In genomic region chr19:5037936-5038335, GRCh38 we compare ENCODE assay signal across 20 cellular contexts.
DNase-seq lines count a peak whose midpoint lies in the region; ATAC-seq and TF ChIP-seq lines count a peak whose summit lies in the region.
"Had no signal": no experiment of that assay in that cellular context is flagged by ENCODE, and none has a peak within 500 bp of the region (broad histone marks: within the 10 kb centered on the region; RNA-seq: fewer than 3 reads in every experiment).

No MANE protein-coding gene starts in this region.

- TF ChIP-seq CTCF in cardiac muscle cell (IDR thresholded peaks at IDR 0.05; ENCODE audit: low read depth, low read length) = no peak
- no peak for TF ChIP-seq CTCF in right atrium auricular region (IDR thresholded peaks at IDR 0.05)

- no peaks in the 10 kb centered on the region for H3K27me3 Mint-ChIP-seq in effector memory CD8-positive, alpha-beta T cell
- H3K27me3 Mint-ChIP-seq: activated CD8-positive, alpha-beta memory T cell treated with anti-CD3 and anti-CD28 coated beads, Interleukin-2, amount 10 ng/mL, durations not matched to agents 7 days and 5 days had no signal

- H3K4me3 Mint-ChIP-seq in effector memory CD8-positive, alpha-beta T cell = no peak overlapping the region
- H3K4me3 Mint-ChIP-seq: activated CD8-positive, alpha-beta memory T cell treated with anti-CD3 and anti-CD28 coated beads, Interleukin-2, amount 10 ng/mL, durations not matched to agents 7 days and 5 days; activated naive CD4-positive, alpha-beta T cell treated with anti-CD3 and anti-CD28 coated beads for 36 hours had no signal

- H3K27ac Mint-ChIP-seq in effector memory CD8-positive, alpha-beta T cell = peak overlapping the region; percentile 38 to 63
- H3K27ac Mint-ChIP-seq: activated CD8-positive, alpha-beta memory T cell treated with anti-CD3 and anti-CD28 coated beads, Interleukin-2, amount 10 ng/mL, durations not matched to agents 7 days and 5 days; activated naive CD4-positive, alpha-beta T cell treated with anti-CD3 and anti-CD28 coated beads for 36 hours had no signal

- no peaks in the 10 kb centered on the region for H3K9me3 Mint-ChIP-seq in effector memory CD8-positive, alpha-beta T cell
- H3K9me3 Mint-ChIP-seq: activated naive CD4-positive, alpha-beta T cell treated with anti-CD3 and anti-CD28 coated beads for 36 hours had no signal

- peaks cover 17% of the 10 kb centered on the region for H3K36me3 Mint-ChIP-seq in effector memory CD8-positive, alpha-beta T cell (ENCODE audit: insufficient read depth)

- H3K4me1 Mint-ChIP-seq in effector memory CD8-positive, alpha-beta T cell (ENCODE audit: low read depth in 2 of 2) = peaks cover 9% of the 10 kb centered on the region in 2 donors
- H3K4me1 Mint-ChIP-seq: activated CD8-positive, alpha-beta memory T cell treated with anti-CD3 and anti-CD28 coated beads, Interleukin-2, amount 10 ng/mL, durations not matched to agents 7 days and 5 days had no signal

- H3K36me3 ChIP-seq in cardiac muscle cell (peaks cover 19% of the 10 kb centered on the region), right atrium auricular region (peaks cover 53% of the 10 kb centered on the region)

- no peak for ATAC-seq in effector memory CD8-positive, alpha-beta T cell (replicated peaks)
- ATAC-seq in GM18517 (IDR thresholded peaks at IDR 0.05; ENCODE audit: unreplicated experiment) = no peak

- H3K4me3 ChIP-seq in cardiac muscle cell = no peak overlapping the region
- H3K4me3 ChIP-seq in right atrium auricular region = no peak overlapping the region
- H3K4me3 ChIP-seq: HAP-1, skin epidermis, upper lobe of right lung had no signal

- DNase-seq in cardiac muscle cell (ENCODE audit: low read depth in 1 of 2, low spot score in 1 of 2) = no peak
- DNase-seq in right atrium auricular region (ENCODE audit: low spot score) = no peak
- peak; percentile 68 for DNase-seq in NCI-H510A (lab: John Stamatoyannopoulos, UW)
- no peak for DNase-seq in effector memory CD8-positive, alpha-beta T cell
- DNase-seq in SW480 (ENCODE audit: low spot score) = no peak
- no peak for DNase-seq in RPMI8226
- no peak for DNase-seq in effector CD8-positive, alpha-beta T cell (lab: John Stamatoyannopoulos, UW)
- DNase-seq: activated CD8-positive, alpha-beta memory T cell treated with anti-CD3 and anti-CD28 coated beads, Interleukin-2, amount 10 ng/mL, durations not matched to agents 7 days and 5 days; activated naive CD4-positive, alpha-beta T cell treated with anti-CD3 and anti-CD28 coated beads for 36 hours; foreskin keratinocyte; KG1; mesendoderm; NCI-H226; stimulated activated naive CD4-positive, alpha-beta T cell; upper lobe of right lung had no signal

- no peaks in the 10 kb centered on the region for H3K9me3 ChIP-seq in cardiac muscle cell (ENCODE audit: low read depth)
- H3K9me3 ChIP-seq in right atrium auricular region = no peaks in the 10 kb centered on the region
- H3K9me3 ChIP-seq: HAP-1, neutrophil, upper lobe of right lung had no signal

- H3K27ac ChIP-seq in cardiac muscle cell (peak overlapping the region; percentile 85), right atrium auricular region (peak overlapping the region in 1 of 2 donors; percentile 75)
- H3K27ac ChIP-seq: foreskin keratinocyte, HL-60, upper lobe of right lung had no signal

- H3K4me1 ChIP-seq in cardiac muscle cell (ENCODE audit: low read depth) (peaks cover 17% of the 10 kb centered on the region), right atrium auricular region (peaks cover 0 to 45% of the 10 kb centered on the region in 2 donors)
- H3K4me1 ChIP-seq: HAP-1 had no signal

- H3K27me3 ChIP-seq in cardiac muscle cell (no peaks in the 10 kb centered on the region), right atrium auricular region (no peaks in the 10 kb centered on the region)
- H3K27me3 ChIP-seq: foreskin keratinocyte, neutrophil, upper lobe of right lung had no signal
